Comparison of ENCODE assay signal across 14 cellular contexts in genomic region chrX:145817299-145817665, GRCh38. TPM values are rescaled to one million over a fixed set of nuclear protein-coding genes. Genes with fewer than 3 reads are reported as not detected.
DNase-seq lines count a peak whose midpoint lies in the region; ATAC-seq and TF ChIP-seq lines count a peak whose summit lies in the region.
"Had no signal": no experiment of that assay in that cellular context is flagged by ENCODE, and none has a peak within 500 bp of the region (broad histone marks: within the 10 kb centered on the region; RNA-seq: fewer than 3 reads in every experiment).

No MANE protein-coding gene starts in this region.

- H3K4me1 Mint-ChIP-seq in neural crest cell: peaks cover 32% of the 10 kb centered on the region
- H3K4me1 Mint-ChIP-seq in stimulated activated naive CD8-positive, alpha-beta T cell treated with anti-CD3 and anti-CD28 coated beads, Interleukin-15, amount 100 ng/mL, for 72 hours: no peaks in the 10 kb centered on the region

- peak overlapping the region in 1 of 2 donors; percentile 40 for H3K4me3 ChIP-seq in right atrium auricular region
- no peak overlapping the region for H3K4me3 ChIP-seq in fibroblast of mammary gland (ENCODE audit: control insufficient read depth, low read depth, low read length)

- peak overlapping the region; percentile 89 for H3K27ac Mint-ChIP-seq in neural crest cell (ENCODE audit: unreplicated experiment)
- H3K27ac Mint-ChIP-seq in stimulated activated naive CD8-positive, alpha-beta T cell treated with anti-CD3 and anti-CD28 coated beads, Interleukin-15, amount 100 ng/mL, for 72 hours: no peak overlapping the region

- ATAC-seq in Right ventricle myocardium superior (ENCODE audit: poor library complexity): no peak
- ATAC-seq in stimulated activated naive CD8-positive, alpha-beta T cell treated with anti-CD3 and anti-CD28 coated beads, Interleukin-15, amount 100 ng/mL, for 72 hours: no peak

- no peaks in the 10 kb centered on the region for H3K9me3 Mint-ChIP-seq in neural crest cell
- H3K9me3 Mint-ChIP-seq in stimulated activated naive CD8-positive, alpha-beta T cell treated with anti-CD3 and anti-CD28 coated beads, Interleukin-15, amount 100 ng/mL, for 72 hours: no peaks in the 10 kb centered on the region

- H3K27me3 Mint-ChIP-seq in neural crest cell (ENCODE audit: low read depth): peaks cover 86% of the 10 kb centered on the region
- peaks cover 42% of the 10 kb centered on the region for H3K27me3 Mint-ChIP-seq in stimulated activated naive CD8-positive, alpha-beta T cell treated with anti-CD3 and anti-CD28 coated beads, Interleukin-15, amount 100 ng/mL, for 72 hours

- DNase-seq in Right ventricle myocardium superior: peak; percentile 33
- no peak for DNase-seq in right atrium auricular region (ENCODE audit: low spot score)
- peak; percentile 2 for DNase-seq in fibroblast of mammary gland (ENCODE audit: low read depth)
- no peak for DNase-seq in neural crest cell (ENCODE audit: low read depth, low spot score)
- no peak for DNase-seq in HuH-7 (ENCODE audit: low spot score)
- no peak for DNase-seq in activated CD8-positive, alpha-beta memory T cell treated with anti-CD3 and anti-CD28 coated beads, Interleukin-2, amount 50 U/mL, for 4 hours
- DNase-seq in NCI-H446 treated with DMSO at 0.1 percent for 48 hours (lab: John Stamatoyannopoulos, UW): no peak
- no peak for DNase-seq in stimulated activated naive CD8-positive, alpha-beta T cell treated with anti-CD3 and anti-CD28 coated beads, Interleukin-15, amount 100 ng/mL, for 72 hours
- DNase-seq: central memory CD4-positive, alpha-beta T cell; MV-4-11; stimulated activated CD4-positive, alpha-beta T cell treated with anti-CD3 and anti-CD28 coated beads, Interleukin-1b, Interleukin-23, amount 100 ng/mL, for 48 hours; stomach; T-helper 9 cell had no signal

- H3K9me3 ChIP-seq in right atrium auricular region: no peaks in the 10 kb centered on the region

- intact Hi-C loops in Right ventricle myocardium superior (cut with DNase I): no loop called here

- no peaks in the 10 kb centered on the region for H3K36me3 Mint-ChIP-seq in neural crest cell (ENCODE audit: low read depth)

- H3K36me3 ChIP-seq in right atrium auricular region: no peaks in the 10 kb centered on the region
- H3K36me3 ChIP-seq: stomach had no signal

- TF ChIP-seq CTCF in right atrium auricular region (IDR thresholded peaks at IDR 0.05) (no peak), fibroblast of mammary gland (conservative IDR thresholded peaks at IDR 0.05; ENCODE audit: control insufficient read depth, insufficient read depth, low read depth, low read length) (no peak), neural crest cell (conservative IDR thresholded peaks at IDR 0.05) (no peak)

- no peaks in the 10 kb centered on the region for H3K4me1 ChIP-seq in right atrium auricular region

- H3K27ac ChIP-seq in right atrium auricular region: no peak overlapping the region
- H3K27ac ChIP-seq: stomach had no signal

- H3K27me3 ChIP-seq in right atrium auricular region: peaks cover 0 to 4% of the 10 kb centered on the region in 2 donors

- H3K4me3 Mint-ChIP-seq in neural crest cell: peak overlapping the region; percentile 88
- no peak overlapping the region for H3K4me3 Mint-ChIP-seq in stimulated activated naive CD8-positive, alpha-beta T cell treated with anti-CD3 and anti-CD28 coated beads, Interleukin-15, amount 100 ng/mL, for 72 hours

RNA-seq across cellular contexts. Expression of gene SLITRK2, which starts 0.3 kb away (rescaled TPM):
- total RNA-seq in Right ventricle myocardium superior: 0.27 TPM
- under 1 TPM; 0.41 to 0.71 TPM for total RNA-seq in right atrium auricular region
- 8.3 and 8.8 TPM in 2 replicates for total RNA-seq in neural crest cell
- total RNA-seq: glomerular endothelial cell had no signal

Comparison
In these comparisons a context has a peak if more than half of its experiments do, and no peak if none do; other contexts are left out.
1. DNase-seq: peak in Right ventricle myocardium superior (single experiment) and fibroblast of mammary gland (single experiment); none in right atrium auricular region (single experiment), neural crest cell (single experiment), HuH-7 (single experiment), activated CD8-positive, alpha-beta memory T cell treated with anti-CD3 and anti-CD28 coated beads, Interleukin-2, amount 50 U/mL, for 4 hours (single experiment), NCI-H446 treated with DMSO at 0.1 percent for 48 hours (single experiment) and stimulated activated naive CD8-positive, alpha-beta T cell treated with anti-CD3 and anti-CD28 coated beads, Interleukin-15, amount 100 ng/mL, for 72 hours (0 of 2).